In genomic region chr1:236837115-236837514, GRCh38 we compare ENCODE assay signal across 1 cellular context.
TF ChIP-seq lines count a peak whose summit lies in the region.

No MANE protein-coding gene starts in this region.

TF ChIP-seq in A549, 52 proteins besides CTCF, POLR2A, EP300 and RAD21 (continued from another document):
- TF ChIP-seq, protein P1, sequence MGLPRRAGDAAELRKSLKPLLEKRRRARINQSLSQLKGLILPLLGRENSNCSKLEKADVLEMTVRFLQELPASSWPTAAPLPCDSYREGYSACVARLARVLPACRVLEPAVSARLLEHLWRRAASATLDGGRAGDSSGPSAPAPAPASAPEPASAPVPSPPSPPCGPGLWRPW (IDR thresholded peaks at IDR 0.05) = no peak
- no peak for TF ChIP-seq RCOR1 (IDR thresholded peaks at IDR 0.05; ENCODE audit: low read depth, low read length)
- TF ChIP-seq HOXB5 (CRISPR knock-in tag; IDR thresholded peaks at IDR 0.05) = no peak
